ENCODE assay signal across 8 cellular contexts in the genomic region with DNA sequence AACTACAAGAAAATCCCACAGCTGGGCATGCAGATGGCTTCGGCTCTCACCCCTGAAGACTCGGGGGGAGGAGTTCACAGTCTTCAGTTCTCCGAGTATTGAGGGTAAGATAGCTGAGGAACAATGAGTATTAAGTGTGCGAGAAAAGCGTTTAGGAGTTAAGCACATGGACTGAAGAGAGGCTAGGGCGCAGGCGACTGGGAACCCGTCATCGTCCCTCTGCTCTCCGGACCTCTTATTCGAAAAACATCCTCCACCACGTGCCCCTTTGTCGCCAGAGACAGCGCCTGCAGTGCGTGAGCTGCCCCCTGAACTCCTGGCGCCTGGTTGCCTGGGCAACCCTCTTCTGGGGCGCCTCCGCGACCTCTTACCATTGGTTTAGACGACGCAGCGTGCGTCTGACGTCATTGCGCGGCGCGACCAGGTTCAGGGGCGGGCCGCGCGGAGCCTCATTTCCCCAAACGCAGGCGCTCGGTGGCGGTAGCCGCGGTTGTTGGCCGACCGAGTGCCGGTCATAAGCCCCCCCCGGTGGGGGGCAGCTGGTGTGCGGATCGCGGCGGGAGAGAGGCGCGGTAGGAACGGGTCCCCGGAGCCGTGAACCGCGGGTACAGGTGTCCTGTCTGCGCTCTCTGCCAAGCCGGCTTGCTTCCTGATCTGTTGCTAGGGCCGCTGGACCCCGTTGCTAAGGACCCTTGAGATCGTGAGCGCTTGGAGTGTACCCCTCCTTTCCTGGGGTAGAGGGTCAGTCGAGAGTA. TPM values are rescaled to one million over a fixed set of nuclear protein-coding genes. Genes with fewer than 3 reads are reported as not detected.
DNase-seq lines count a peak whose midpoint lies in the region; ATAC-seq and TF ChIP-seq lines count a peak whose summit lies in the region.

TSS of gene PACRGL (plus strand) at position 452 of the 755 bp plus-strand sequence. CDS start 4,024 bp downstream, outside the sequence.

- peaks cover 9% of the 10 kb centered on the region for H3K36me3 Mint-ChIP-seq in activated CD4-positive, alpha-beta T cell treated with anti-CD3 and anti-CD28 coated beads, Interleukin-2, amount 10 ng/mL, durations not matched to agents 24 days and 14 days (ENCODE audit: low read depth)

- peaks cover 23% of the 10 kb centered on the region for H3K4me1 Mint-ChIP-seq in activated CD4-positive, alpha-beta T cell treated with anti-CD3 and anti-CD28 coated beads, Interleukin-2, amount 10 ng/mL, durations not matched to agents 24 days and 14 days

- ATAC-seq in GM19324 (IDR thresholded peaks at IDR 0.05; ENCODE audit: low FRiP score, unreplicated experiment) (peak; percentile 100), HG03469 (IDR thresholded peaks at IDR 0.05; ENCODE audit: unreplicated experiment) (peak; percentile 99)

- TF ChIP-seq CTCF in BJ (IDR thresholded peaks at IDR 0.05; ENCODE audit: insufficient read depth, low read depth, low read length) (no peak), coronary artery (IDR thresholded peaks at IDR 0.05) (no peak)

- intact Hi-C loops in activated CD4-positive, alpha-beta T cell treated with anti-CD3 and anti-CD28 coated beads, Interleukin-2, amount 10 ng/mL, durations not matched to agents 24 days and 14 days (cut with micrococcal nuclease), result loop anchor here (5.0 kb wide), 1 partner anchor 283 kb away; no protein-coding TSS in a partner anchor

- POLR2A ChIA-PET in BJ (lab: Charles Lee), result no interaction called here

- peak; percentile 61 for DNase-seq in BJ (ENCODE audit: low read depth)
- DNase-seq in NCI-H526 treated with DMSO at 0.1 percent for 48 hours (lab: John Stamatoyannopoulos, UW), result peak; percentile 93
- DNase-seq in activated CD4-positive, alpha-beta T cell treated with anti-CD3 and anti-CD28 coated beads, Interleukin-2, amount 10 ng/mL, durations not matched to agents 24 days and 14 days, result peak; percentile 97
- peak; percentile 95 for DNase-seq in coronary artery (ENCODE audit: low spot score)
- DNase-seq in stimulated activated CD4-positive, alpha-beta T cell treated with anti-CD3 and anti-CD28 coated beads, Interleukin-1b, Interleukin-23, amount 100 ng/mL, for 4 hours (ENCODE audit: low read depth in 2 of 2), result peak; percentile 85 to 93

- no peaks in the 10 kb centered on the region for H3K27me3 Mint-ChIP-seq in activated CD4-positive, alpha-beta T cell treated with anti-CD3 and anti-CD28 coated beads, Interleukin-2, amount 10 ng/mL, durations not matched to agents 24 days and 14 days

- H3K27ac ChIP-seq in coronary artery (peak within 1 kb of the TSS; percentile 82 to 83), layer of hippocampus (ENCODE audit: low read depth, low read length) (peak within 1 kb of the TSS; percentile 56)

- CTCF ChIA-PET in BJ (lab: Yijun Ruan, JAX), result interaction anchor here (1.3 to 2.8 kb wide), 2 partner anchors 13 to 15 kb away, joined by 4 to 10 read pairs; no protein-coding TSS in a partner anchor

- peak within 1 kb of the TSS; percentile 59 for H3K4me3 ChIP-seq in BJ (ENCODE audit: low read depth, low read length)
- peak within 1 kb of the TSS; percentile 87 for H3K4me3 ChIP-seq in coronary artery

- peaks cover 1% of the 10 kb centered on the region; the same call in 1 of the 2 replicates for H3K36me3 ChIP-seq in BJ (ENCODE audit: control insufficient read depth, insufficient read depth, low read length)

- no peaks in the 10 kb centered on the region for H3K27me3 ChIP-seq in BJ (ENCODE audit: control insufficient read depth, insufficient read depth, low read length)
- no peaks in the 10 kb centered on the region for H3K27me3 ChIP-seq in layer of hippocampus (ENCODE audit: control insufficient read depth, insufficient read depth, low read length)

- no peaks in the 10 kb centered on the region for H3K9me3 Mint-ChIP-seq in activated CD4-positive, alpha-beta T cell treated with anti-CD3 and anti-CD28 coated beads, Interleukin-2, amount 10 ng/mL, durations not matched to agents 24 days and 14 days

- peak within 1 kb of the TSS; percentile 96 for H3K27ac Mint-ChIP-seq in activated CD4-positive, alpha-beta T cell treated with anti-CD3 and anti-CD28 coated beads, Interleukin-2, amount 10 ng/mL, durations not matched to agents 24 days and 14 days

- peak within 1 kb of the TSS; percentile 95 for H3K4me3 Mint-ChIP-seq in activated CD4-positive, alpha-beta T cell treated with anti-CD3 and anti-CD28 coated beads, Interleukin-2, amount 10 ng/mL, durations not matched to agents 24 days and 14 days

RNA-seq across cellular contexts. Expression of gene PACRGL, which starts in this region (rescaled TPM):
- polyA plus RNA-seq in BJ (2011; rRNA removed), result 6.6 and 13.8 TPM in 2 replicates
- 5.2 and 6.2 TPM in 2 replicates for polyA minus RNA-seq in BJ (2011; rRNA and poly(A)+ RNA removed)
- 20.1 and 22.1 TPM in 2 replicates for total RNA-seq in activated CD4-positive, alpha-beta T cell treated with anti-CD3 and anti-CD28 coated beads, Interleukin-2, amount 10 ng/mL, durations not matched to agents 24 days and 14 days

Comparison
In these comparisons a context has a peak if more than half of its experiments do, and no peak if none do; other contexts are left out.
1. Peak in every context shown above with its lines: DNase-seq, ATAC-seq, H3K4me3 ChIP-seq and H3K27ac ChIP-seq.